ENCODE assay signal across 20 cellular contexts in genomic region chr2:169041594-169041993, GRCh38. TPM values are rescaled to one million over a fixed set of nuclear protein-coding genes. Genes with fewer than 3 reads are reported as not detected.
A peak's percentile ranks its signal among the peaks of the same experiment; 100 is the strongest.
DNase-seq lines count a peak whose midpoint lies in the region; ATAC-seq, FAIRE-seq and TF ChIP-seq lines count a peak whose summit lies in the region.
"Had no signal": no experiment of that assay in that cellular context is flagged by ENCODE, and none has a peak within 500 bp of the region (broad histone marks: within the 10 kb centered on the region; RNA-seq: fewer than 3 reads in every experiment).

No MANE protein-coding gene starts in this region.

- no peaks in the 10 kb centered on the region for H3K27me3 ChIP-seq in K562 (ENCODE audit: control insufficient read depth in 2 of 2, insufficient read depth in 2 of 2, low read length in 2 of 2)
- H3K27me3 ChIP-seq: BE2C had no signal

- ATAC-seq in K562 = no peak
- ATAC-seq in GM19395 (IDR thresholded peaks at IDR 0.05; ENCODE audit: unreplicated experiment) = no peak

- WGBS in K562 (ENCODE audit: insufficient coverage, low coverage, missing lambda C conversion rate) = 10% methylated on average over 1 of the region's 1 CpG

- no peak overlapping the region for H3K27ac ChIP-seq in K562 (ENCODE audit: extremely low read depth, low read depth, low read length)
- H3K27ac ChIP-seq: GM23248 had no signal

- peaks cover 0 to 7% of the 10 kb centered on the region in 2 experiments; a peak in 2 of 5 replicates for H3K4me1 ChIP-seq in K562 (replicated peaks in 1 of 2; ENCODE audit: control insufficient read depth in 2 of 2, insufficient read depth in 2 of 2, low read length in 2 of 2)
- H3K4me1 ChIP-seq: BE2C had no signal

- no peak overlapping the region for H2AFZ ChIP-seq in K562 (ENCODE audit: low read depth, low read length)
- H2AFZ ChIP-seq: GM23248 had no signal

- FAIRE-seq in K562 (lab: Jason Lieb, UNC) = no peak
- peak; percentile 5 for FAIRE-seq in islet of Langerhans (lab: Jason Lieb, UNC)
- FAIRE-seq: A204.1, GM12892, H54 had no signal

- H3K4me3 ChIP-seq in K562 = no peak overlapping the region
- H3K4me3 ChIP-seq: GM23248 had no signal

- H3K36me3 ChIP-seq in K562 (ENCODE audit: control insufficient read depth, insufficient read depth, low read length) = no peaks in the 10 kb centered on the region
- H3K36me3 ChIP-seq: BE2C had no signal

- H3K9ac ChIP-seq in K562 (ENCODE audit: insufficient read depth in 1 of 2, low read depth in 2 of 2, low read length in 2 of 2) = no peak overlapping the region
- H3K9ac ChIP-seq: GM23248 had no signal

- in situ Hi-C loops in K562 (cut with MboI) = no loop called here

- no peak for TF ChIP-seq RAD21 in K562 (CRISPR knock-in tag; conservative IDR thresholded peaks at IDR 0.05 in 1 of 2, IDR thresholded peaks at IDR 0.05 in 1 of 2)

- H4K20me1 ChIP-seq in K562 (replicated peaks; ENCODE audit: control insufficient read depth, insufficient read depth, low read length) = no peaks in the 10 kb centered on the region

- BruUV-seq in K562 (replicated peaks; lab: Mats Ljungman, UMichigan) = no TSS peak

- TF ChIP-seq CTCF in K562 (IDR thresholded peaks at IDR 0.05 in 2 of 3, conservative IDR thresholded peaks at IDR 0.05 in 1 of 3; ENCODE audit: insufficient read depth in 2 of 3, low read depth in 1 of 3, low read length in 3 of 3) = no peak

- CTCF ChIA-PET in K562 (lab: Yijun Ruan, JAX; ENCODE audit: low intra/inter-chr PET ratio) = no interaction called here

- no peak for TF ChIP-seq POLR2A in K562 (conservative IDR thresholded peaks at IDR 0.05)

- DNase-seq in OCI-M1 (lab: John Stamatoyannopoulos, UW) (peak; percentile 26), K562 (ENCODE audit: extremely low read depth in 1 of 4, low spot score in 3 of 4) (no peak), NCI-H524 treated with DMSO at 0.1 percent for 48 hours (lab: John Stamatoyannopoulos, UW) (no peak)
- no peak for DNase-seq in NK-92 treated with Interleukin-12 subunit alpha and Interleukin-12 subunit beta, amount 100 ng/mL, for 24 hours (lab: John Stamatoyannopoulos, UW)
- DNase-seq: ACHN; BE2C; CD4-positive, alpha-beta memory T cell; DMS153; DMS79; GDM1; GM23248; HCEC 1CT had no signal

- H3K9me1 ChIP-seq in K562 (ENCODE audit: control insufficient read depth, insufficient read depth, low read length) = no peaks in the 10 kb centered on the region

- 0 out of 2 replicates have a peak, but pooled peaks have one; percentile 5 for TF ChIP-seq EP300 in K562 (IDR thresholded peaks at IDR 0.05; ENCODE audit: low read length)

- intact Hi-C loops in K562 (cut with micrococcal nuclease) = no loop called here

- H3K4me2 ChIP-seq in K562 (ENCODE audit: insufficient read depth, low read length) = no peak overlapping the region

- H3K79me2 ChIP-seq in K562 (ENCODE audit: control insufficient read depth, insufficient read depth, low read length) = no peaks in the 10 kb centered on the region

- peaks cover 7% of the 10 kb centered on the region for H3K9me3 ChIP-seq in K562 (replicated peaks; ENCODE audit: control insufficient read depth, insufficient read depth, low read depth, low read length)
- H3K9me3 ChIP-seq: BE2C had no signal

- POLR2A ChIA-PET in K562 (lab: Yijun Ruan, JAX) = interaction anchor here (0.7 kb wide), 1 partner anchor 13 kb away, joined by 3 read pairs; no protein-coding TSS in a partner anchor

TF ChIP-seq in K562, 482 proteins besides CTCF, POLR2A, EP300 and RAD21 (continues in another document):
- no peak for TF ChIP-seq HCFC1 (IDR thresholded peaks at IDR 0.05; ENCODE audit: low read depth, low read length)
- TF ChIP-seq HMGN3 (IDR thresholded peaks at IDR 0.05; ENCODE audit: borderline replicate concordance, extremely low read depth, insufficient read length, low read depth, low read length) = no peak
- no peak for TF ChIP-seq ARID2 (IDR thresholded peaks at IDR 0.05)
- peak; percentile 62; the same call in 1 of the 2 replicates for TF ChIP-seq PKNOX1 (IDR thresholded peaks at IDR 0.05)
- TF ChIP-seq PBX2 (CRISPR knock-in tag; IDR thresholded peaks at IDR 0.05; ENCODE audit: low read depth) = no peak
- peak; percentile 22; the same call in 1 of the 2 replicates for TF ChIP-seq PBX2 (tag; conservative IDR thresholded peaks at IDR 0.05; ENCODE audit: low read depth)
- peak; percentile 31; the same call in 1 of the 2 replicates for TF ChIP-seq SMARCE1 (IDR thresholded peaks at IDR 0.05)
- TF ChIP-seq ARID1B (IDR thresholded peaks at IDR 0.05) = 0 out of 2 replicates have a peak, but pooled peaks have one; percentile 39

RNA-seq across cellular contexts. Expression of gene ABCB11, which starts 10.5 kb away (rescaled TPM):
- 0.09 and 0.25 TPM in 2 replicates for total RNA-seq in K562 (2011; cell fraction: chromatin; rRNA removed; ENCODE audit: low replicate concordance)
- 0.13 and 0.17 TPM in 2 replicates for total RNA-seq in K562 (2011; cell fraction: nucleolus; rRNA removed)
- not detected in 2 replicates for total RNA-seq in K562 (2011; cell fraction: nucleoplasm; rRNA removed)
- total RNA-seq in K562 (2014; rRNA removed) (0.08 and 0.23 TPM in 2 replicates), K562 (2014; rRNA removed; fragmentation: Illumina TruSeq; extraction: Trizol) (0.10 and 0.11 TPM in 2 replicates), K562 (2015; rRNA removed; fragmentation: Illumina TruSeq; extraction: Trizol) (0.30 and 0.51 TPM in 2 replicates), K562 (2021) (0.18 and 0.25 TPM in 2 replicates)
- polyA plus RNA-seq in K562 (2011; rRNA removed) (0.03 and 0.06 TPM in 2 replicates), K562 (2014; fragmentation: Illumina TruSeq; extraction: Trizol) (0.09 and 0.10 TPM in 2 replicates), K562 (2014; fragmentation: Nextera tagmentation; extraction: Ambion mirVana) (under 1 TPM in 1 of 2 experiments, not detected in 1; 0.06 TPM), K562 (2014; rRNA removed) (0.04 and 0.08 TPM in 2 replicates)
- 0.01 TPM in 2 replicates for polyA plus RNA-seq in K562 (2011; cell fraction: cytosol; rRNA removed)
- polyA plus RNA-seq in K562 (2011; cell fraction: nucleus; rRNA removed) = 0.07 and 0.09 TPM in 2 replicates
- polyA plus RNA-seq in K562 (2012) = 0.12 and 0.40 TPM in 2 replicates
- 0.04 and 0.06 TPM in 2 replicates for polyA minus RNA-seq in K562 (2011; rRNA and poly(A)+ RNA removed)
- not detected in 2 replicates for polyA minus RNA-seq in K562 (2011; cell fraction: cytosol; rRNA and poly(A)+ RNA removed)
- 0.11 and 0.13 TPM in 2 replicates for polyA minus RNA-seq in K562 (2011; cell fraction: nucleus; rRNA and poly(A)+ RNA removed)
- total RNA-seq: CD4-positive, alpha-beta memory T cell; Daoy; GM23248; HT-29 had no signal
- polyA plus RNA-seq: CD14-positive monocyte; CD4-positive, alpha-beta memory T cell; GM23248 had no signal

RNA-seq across cellular contexts. Expression of gene DHRS9, which starts 27.8 kb away (rescaled TPM):
- total RNA-seq in K562 (2011; cell fraction: chromatin; rRNA removed; ENCODE audit: low replicate concordance) = 0.28 and 0.58 TPM in 2 replicates
- 0.50 and 0.53 TPM in 2 replicates for total RNA-seq in K562 (2011; cell fraction: nucleolus; rRNA removed)
- total RNA-seq in K562 (2011; cell fraction: nucleoplasm; rRNA removed) = 0.73 and 0.99 TPM in 2 replicates
- total RNA-seq in K562 (2014; rRNA removed) (0.08 and 0.27 TPM in 2 replicates), K562 (2014; rRNA removed; fragmentation: Illumina TruSeq; extraction: Trizol) (0.32 and 0.69 TPM in 2 replicates), K562 (2015; rRNA removed; fragmentation: Illumina TruSeq; extraction: Trizol) (1.5 and 1.8 TPM in 2 replicates), K562 (2021) (0.27 and 0.49 TPM in 2 replicates)
- polyA plus RNA-seq in K562 (2011; rRNA removed) (0.54 and 0.71 TPM in 2 replicates), K562 (2014; fragmentation: Illumina TruSeq; extraction: Trizol) (0.43 and 0.54 TPM in 2 replicates), K562 (2014; fragmentation: Nextera tagmentation; extraction: Ambion mirVana) (1 to 10 TPM; 1.4 to 1.7 TPM), K562 (2014; rRNA removed) (0.65 and 1.9 TPM in 2 replicates)
- polyA plus RNA-seq in K562 (2011; cell fraction: cytosol; rRNA removed) = 0.19 TPM in 2 replicates
- 0.18 and 0.59 TPM in 2 replicates for polyA plus RNA-seq in K562 (2011; cell fraction: nucleus; rRNA removed)
- 0.76 and 0.79 TPM in 2 replicates for polyA plus RNA-seq in K562 (2012)
- polyA minus RNA-seq in K562 (2011; rRNA and poly(A)+ RNA removed) = 0.28 and 0.39 TPM in 2 replicates
- polyA minus RNA-seq in K562 (2011; cell fraction: cytosol; rRNA and poly(A)+ RNA removed) = not detected in 2 replicates
- 0.27 and 0.33 TPM in 2 replicates for polyA minus RNA-seq in K562 (2011; cell fraction: nucleus; rRNA and poly(A)+ RNA removed)
- total RNA-seq: GM23248 had no signal
- polyA plus RNA-seq: CD4-positive, alpha-beta memory T cell; GM23248 had no signal
